8 cellular contexts compared by ENCODE assay signal in the genomic region with DNA sequence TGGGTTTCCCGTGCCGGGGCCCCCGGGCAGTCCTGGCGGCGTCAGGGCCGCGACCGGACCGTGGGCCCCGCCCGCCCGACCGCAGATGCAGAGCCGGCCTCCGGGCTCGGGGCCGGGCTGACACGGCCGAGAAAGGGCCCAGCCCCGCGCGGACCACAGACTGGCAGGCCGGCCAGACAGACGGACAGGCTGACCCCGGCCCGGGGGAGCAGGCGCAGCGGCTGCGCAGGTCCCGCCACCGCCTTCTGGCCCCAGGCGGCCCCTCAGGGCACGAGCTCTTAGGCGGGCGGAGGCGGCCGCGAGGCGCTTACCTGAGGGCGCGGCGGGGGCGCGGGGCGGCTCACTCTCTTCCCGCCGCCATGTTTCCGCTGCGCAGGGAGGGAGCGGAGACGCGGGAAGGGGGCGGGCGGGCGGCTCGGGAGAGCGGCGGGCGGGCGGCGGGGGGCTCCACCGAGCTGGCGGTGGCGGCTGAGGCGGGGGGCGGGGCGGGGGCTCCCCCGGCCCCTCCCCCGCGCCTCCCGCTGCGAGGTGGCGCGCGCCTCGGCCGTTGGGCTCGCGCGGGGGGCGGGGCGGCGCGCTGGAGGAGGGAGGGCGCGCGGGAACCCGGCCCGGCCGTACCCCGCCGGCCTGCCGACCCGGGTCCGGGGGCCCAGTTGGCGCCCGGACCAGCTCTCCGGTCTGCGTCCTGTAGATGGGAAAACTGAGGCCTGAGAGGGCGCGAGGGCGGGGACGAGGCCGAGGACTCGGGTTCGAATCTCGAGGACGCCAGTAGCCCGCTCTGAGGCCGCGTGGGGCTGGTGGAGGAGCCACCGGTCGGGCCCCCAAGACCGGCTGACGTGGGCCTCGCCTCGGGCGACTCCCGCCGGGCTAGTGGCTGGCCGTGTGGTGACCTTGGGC. TPM values are rescaled to one million over a fixed set of nuclear protein-coding genes. Genes with fewer than 3 reads are reported as not detected.
DNase-seq lines count a peak whose midpoint lies in the region; ATAC-seq, FAIRE-seq and TF ChIP-seq lines count a peak whose summit lies in the region.

Gene SCMH1 (minus strand): TSS at position 559 of the 897 bp plus-strand sequence. CDS start 56,173 bp downstream, outside the sequence.

- H4K20me1 ChIP-seq in BLaER1 treated with 17β-estradiol and CSF1 and Interleukin-3, amounts not matched to agents 10 nM and 100 nM = peaks cover 0 to 40% (median 7%) of the 10 kb centered on the region in 11 experiments; a peak in 10 of 22 replicates
- H4K20me1 ChIP-seq in osteoblast (ENCODE audit: insufficient read depth, low read length) = peaks cover 29% of the 10 kb centered on the region

- peaks cover 40% of the 10 kb centered on the region for H3K79me2 ChIP-seq in osteoblast (ENCODE audit: insufficient read depth, low read length)

- H3K27ac ChIP-seq in BLaER1 treated with 17β-estradiol and CSF1 and Interleukin-3, amounts not matched to agents 10 nM and 100 nM = peak within 1 kb of the TSS; percentile 91 to 98 (median 96)
- H3K27ac ChIP-seq in osteoblast (ENCODE audit: low read depth, low read length) (peak within 1 kb of the TSS; percentile 67), tibial nerve (peak within 1 kb of the TSS; percentile 94 to 99 (median 97))

- H3K9me3 ChIP-seq in BLaER1 treated with 17β-estradiol and CSF1 and Interleukin-3, amounts not matched to agents 10 nM and 100 nM (replicated peaks in 1 of 11) = no peaks in the 10 kb centered on the region
- H3K9me3 ChIP-seq in osteoblast (ENCODE audit: low read depth, low read length) (no peaks in the 10 kb centered on the region), tibial nerve (no peaks in the 10 kb centered on the region)

- TF ChIP-seq POLR2A in tibial nerve (IDR thresholded peaks at IDR 0.05) = no peak

- peak; percentile 36 for ATAC-seq in GM19328 (IDR thresholded peaks at IDR 0.05; ENCODE audit: unreplicated experiment)
- ATAC-seq in HG03521 (IDR thresholded peaks at IDR 0.05; ENCODE audit: unreplicated experiment) = peak; percentile 39

- DNase-seq in RCC 7860 (ENCODE audit: low spot score) (peak; percentile 13), activated gamma-delta T cell treated with Interleukin-2 at 50 U/mL for 16 hours (peak; percentile 46), glomerular visceral epithelial cell (ENCODE audit: extremely low spot score) (peak; percentile 57), osteoblast (ENCODE audit: insufficient read length, low spot score, missing footprints) (peak; percentile 96), tibial nerve (ENCODE audit: low spot score in 2 of 2) (peak; percentile 14 to 21)

- peaks cover 0 to 12% (median 0%) of the 10 kb centered on the region in 11 experiments; a peak in 7 of 22 replicates for H3K36me3 ChIP-seq in BLaER1 treated with 17β-estradiol and CSF1 and Interleukin-3, amounts not matched to agents 10 nM and 100 nM
- H3K36me3 ChIP-seq in osteoblast (ENCODE audit: insufficient read depth, low read length) (no peaks in the 10 kb centered on the region), tibial nerve (no peaks in the 10 kb centered on the region)

- WGBS in tibial nerve, 2 donors = 1% methylated on average over 40 to 46 of the region's 121 CpGs

- peak within 1 kb of the TSS; percentile 85 to 96 (median 91) for H3K4me2 ChIP-seq in BLaER1 treated with 17β-estradiol and CSF1 and Interleukin-3, amounts not matched to agents 10 nM and 100 nM
- H3K4me2 ChIP-seq in osteoblast (ENCODE audit: insufficient read depth, low read length) = peak within 1 kb of the TSS; percentile 93

- peak within 1 kb of the TSS; percentile 93 to 97 (median 95) for H3K9ac ChIP-seq in BLaER1 treated with 17β-estradiol and CSF1 and Interleukin-3, amounts not matched to agents 10 nM and 100 nM

- TF ChIP-seq EP300 in tibial nerve (IDR thresholded peaks at IDR 0.05) = no peak

- no peak for FAIRE-seq in RCC 7860 (lab: Jason Lieb, UNC)

- TF ChIP-seq CTCF in osteoblast (IDR thresholded peaks at IDR 0.05; ENCODE audit: extremely low read depth, low read depth, low read length) (no peak), tibial nerve (IDR thresholded peaks at IDR 0.05) (no peak)

- H2AFZ ChIP-seq in osteoblast (ENCODE audit: low read length) = peak within 1 kb of the TSS; percentile 90

- H3K4me1 ChIP-seq in BLaER1 treated with 17β-estradiol and CSF1 and Interleukin-3, amounts not matched to agents 10 nM and 100 nM = peaks cover 62 to 88% (median 78%) of the 10 kb centered on the region in 10 experiments
- H3K4me1 ChIP-seq in osteoblast (ENCODE audit: insufficient read depth, low read length) (peaks cover 35% of the 10 kb centered on the region), tibial nerve (peaks cover 0 to 37% (median 8%) of the 10 kb centered on the region in 4 donors)

- H3K4me3 ChIP-seq in BLaER1 treated with 17β-estradiol and CSF1 and Interleukin-3, amounts not matched to agents 10 nM and 100 nM = peak within 1 kb of the TSS; percentile 78 to 86 (median 82)
- H3K4me3 ChIP-seq in osteoblast (ENCODE audit: insufficient read depth, low read length) = peak within 1 kb of the TSS; percentile 79
- H3K4me3 ChIP-seq in tibial nerve = peak within 1 kb of the TSS; percentile 75 to 90 (median 86)

- no peaks in the 10 kb centered on the region for H3K27me3 ChIP-seq in BLaER1 treated with 17β-estradiol and CSF1 and Interleukin-3, amounts not matched to agents 10 nM and 100 nM
- H3K27me3 ChIP-seq in osteoblast (ENCODE audit: insufficient read depth, low read length) (no peaks in the 10 kb centered on the region), tibial nerve (no peaks in the 10 kb centered on the region)

RNA-seq across cellular contexts. Expression of gene SCMH1, which starts in this region (rescaled TPM):
- total RNA-seq in osteoblast (30.9 and 33.7 TPM in 2 replicates), tibial nerve (10 to 100 TPM; 30.6 to 72.9 (median 36.3) TPM)

Comparison
In these comparisons a context has a peak if more than half of its experiments do, and no peak if none do; other contexts are left out.
1. Peak in every context shown above with its lines: DNase-seq, ATAC-seq, H3K4me3 ChIP-seq and H3K27ac ChIP-seq.
2. DNase-seq: peak in every context shown above with its lines; median percentile 96 in osteoblast; 57 in glomerular visceral epithelial cell; 46 in activated gamma-delta T cell treated with Interleukin-2 at 50 U/mL for 16 hours; 18 in tibial nerve; 13 in RCC 7860.